8 cellular contexts compared by ENCODE assay signal in the genomic region with DNA sequence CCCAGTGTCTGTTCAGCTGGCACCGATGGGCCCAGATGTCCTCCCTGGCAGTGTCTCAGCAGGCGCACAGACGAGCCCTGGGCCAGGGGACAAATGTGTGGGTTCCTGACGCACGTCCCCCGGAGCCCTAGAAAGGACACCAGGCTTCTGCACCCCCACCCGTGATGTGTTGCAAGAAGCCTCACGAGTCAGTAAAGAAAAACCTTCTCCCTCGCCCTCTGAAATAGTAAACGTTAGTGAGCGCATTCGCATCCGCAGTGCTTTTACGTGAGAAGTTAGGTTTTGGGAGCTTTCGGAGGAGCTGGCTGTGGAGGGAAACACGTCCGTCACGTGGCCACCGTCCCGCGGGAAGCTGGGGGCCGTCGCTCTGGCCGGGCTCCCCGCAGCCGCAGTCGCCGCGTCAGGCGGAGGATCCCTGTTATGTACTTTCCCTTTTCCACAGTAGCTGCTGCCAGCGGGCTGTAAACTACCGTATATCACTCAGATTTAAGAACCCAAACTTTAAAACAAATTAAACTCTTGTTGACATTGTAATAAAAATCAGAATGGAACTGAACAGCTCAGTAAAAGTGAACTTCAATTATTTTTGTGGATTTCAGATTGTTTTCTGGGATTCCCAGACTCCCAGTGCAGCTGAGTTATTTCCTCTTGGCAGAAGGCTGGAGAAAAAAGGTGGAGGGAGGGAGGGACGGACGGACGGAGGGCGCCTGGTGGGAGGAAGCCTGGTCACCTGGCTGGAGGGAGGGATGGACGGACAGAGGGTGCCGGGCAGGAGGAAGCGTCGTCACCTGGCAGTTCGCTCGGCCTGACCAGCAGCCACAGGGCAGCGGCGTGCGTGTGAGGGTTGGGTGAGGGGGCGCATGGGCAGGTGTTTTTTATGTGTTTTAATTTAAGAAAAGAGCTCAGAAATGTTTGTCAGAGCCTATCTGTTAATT.
A peak's percentile ranks its signal among the peaks of the same experiment; 100 is the strongest.
DNase-seq lines count a peak whose midpoint lies in the region; ATAC-seq and TF ChIP-seq lines count a peak whose summit lies in the region.

No MANE protein-coding gene starts in this region.

- no peaks in the 10 kb centered on the region for H3K36me3 ChIP-seq in HUES6 (ENCODE audit: control insufficient read depth, insufficient read depth, low read length)

- TF ChIP-seq CTCF in C4-2B (conservative IDR thresholded peaks at IDR 0.05) (no peak), choroid plexus epithelial cell (conservative IDR thresholded peaks at IDR 0.05; ENCODE audit: low read depth, low read length) (no peak)

- DNase-seq in choroid plexus epithelial cell (ENCODE audit: low read depth) (peak; percentile 62), left colon (peak; percentile 62 to 65), epidermal melanocyte (ENCODE audit: insufficient read length, low spot score) (no peak), NCI-H2081 treated with DMSO at 0.1 percent for 48 hours (lab: John Stamatoyannopoulos, UW) (no peak), COLO829 (ENCODE audit: low spot score) (no peak)

- peaks cover 65% of the 10 kb centered on the region for H3K4me1 Mint-ChIP-seq in stimulated activated naive CD8-positive, alpha-beta T cell treated with anti-CD3 and anti-CD28 coated beads, Interleukin-15, Interleukin-2, amounts not matched to agents 100 ng/mL and 50 ng/mL, for 24 hours (ENCODE audit: low read depth)

- peak; percentile 66 for ATAC-seq in left colon

- H3K4me1 ChIP-seq in HUES6 (ENCODE audit: control insufficient read depth, insufficient read depth, low read length), result peaks cover 17% of the 10 kb centered on the region

- H3K27ac Mint-ChIP-seq in stimulated activated naive CD8-positive, alpha-beta T cell treated with anti-CD3 and anti-CD28 coated beads, Interleukin-15, Interleukin-2, amounts not matched to agents 100 ng/mL and 50 ng/mL, for 24 hours, result peak overlapping the region; percentile 84

- H3K4me3 ChIP-seq in HUES6 (ENCODE audit: low read depth, low read length) (0 out of 2 replicates have a peak overlapping the region, but pooled peaks have one; percentile 9), choroid plexus epithelial cell (ENCODE audit: low read depth, low read length) (peak overlapping the region; percentile 47)

- intact Hi-C loops in left colon (cut with DNase I, micrococcal nuclease), result no loop called here

- H3K9me3 ChIP-seq in HUES6 (ENCODE audit: control insufficient read depth, insufficient read depth, low read depth, low read length), result no peaks in the 10 kb centered on the region

- no peaks in the 10 kb centered on the region for H3K27me3 Mint-ChIP-seq in stimulated activated naive CD8-positive, alpha-beta T cell treated with anti-CD3 and anti-CD28 coated beads, Interleukin-15, Interleukin-2, amounts not matched to agents 100 ng/mL and 50 ng/mL, for 24 hours

- H3K36me3 Mint-ChIP-seq in stimulated activated naive CD8-positive, alpha-beta T cell treated with anti-CD3 and anti-CD28 coated beads, Interleukin-15, Interleukin-2, amounts not matched to agents 100 ng/mL and 50 ng/mL, for 24 hours (ENCODE audit: low read depth), result peaks cover 29% of the 10 kb centered on the region

- peak overlapping the region; percentile 59 for H3K9ac ChIP-seq in HUES6 (ENCODE audit: low read length)

- peaks cover 9% of the 10 kb centered on the region; the same call in 1 of the 2 replicates for H3K27me3 ChIP-seq in HUES6 (ENCODE audit: control insufficient read depth, insufficient read depth, low read length)

- H3K9me3 Mint-ChIP-seq in stimulated activated naive CD8-positive, alpha-beta T cell treated with anti-CD3 and anti-CD28 coated beads, Interleukin-15, Interleukin-2, amounts not matched to agents 100 ng/mL and 50 ng/mL, for 24 hours, result no peaks in the 10 kb centered on the region

- peak overlapping the region; percentile 75 for H3K4me3 Mint-ChIP-seq in stimulated activated naive CD8-positive, alpha-beta T cell treated with anti-CD3 and anti-CD28 coated beads, Interleukin-15, Interleukin-2, amounts not matched to agents 100 ng/mL and 50 ng/mL, for 24 hours

- H3K27ac ChIP-seq in C4-2B (peak overlapping the region; percentile 47), HUES6 (ENCODE audit: low read depth, low read length) (no peak overlapping the region; the same call in 1 of the 2 replicates)

Comparison
In these comparisons a context has a peak if more than half of its experiments do, and no peak if none do; other contexts are left out.
1. DNase-seq: peak in choroid plexus epithelial cell (single experiment) and left colon (2 of 2); none in epidermal melanocyte (single experiment), NCI-H2081 treated with DMSO at 0.1 percent for 48 hours (single experiment) and COLO829 (single experiment).